In the genomic region with DNA sequence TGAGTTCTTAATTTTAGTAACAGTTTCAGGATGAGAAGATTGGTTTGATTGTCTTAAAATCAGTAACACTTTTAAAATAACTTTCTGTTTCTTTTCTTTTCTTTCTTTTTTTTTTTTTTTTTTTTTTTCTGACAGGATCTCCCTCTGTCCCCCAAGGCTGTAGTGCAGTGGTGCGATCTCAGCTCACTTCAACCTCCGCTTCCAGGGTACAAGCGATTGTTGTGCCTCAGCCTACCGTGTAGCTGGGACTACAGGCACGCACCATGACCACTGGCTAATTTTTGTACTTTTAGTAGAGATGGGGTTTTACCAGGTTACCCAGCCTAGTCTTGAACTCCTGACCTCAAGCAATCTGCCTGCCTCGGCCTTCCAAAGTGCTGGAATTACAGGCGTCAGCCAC, we compare ENCODE assay signal across 16 cellular contexts.
DNase-seq lines count a peak whose midpoint lies in the region; ATAC-seq and TF ChIP-seq lines count a peak whose summit lies in the region.
"Had no signal": no experiment of that assay in that cellular context is flagged by ENCODE, and none has a peak within 500 bp of the region (broad histone marks: within the 10 kb centered on the region; RNA-seq: fewer than 3 reads in every experiment).

No MANE protein-coding gene starts in this region.

- H3K27me3 ChIP-seq in ACC112 (ENCODE audit: insufficient read depth, low read length): no peaks in the 10 kb centered on the region
- H3K27me3 ChIP-seq: BE2C had no signal

- H3K4me3 ChIP-seq in ACC112 (ENCODE audit: low read depth, low read length) (no peak overlapping the region), GM12865 (ENCODE audit: low read depth, low read length) (no peak overlapping the region; the same call in 1 of the 2 replicates)

- H3K79me2 ChIP-seq in ACC112 (ENCODE audit: control insufficient read depth, insufficient read depth, low read length, unreplicated experiment): no peaks in the 10 kb centered on the region

- H3K36me3 ChIP-seq in ACC112 (ENCODE audit: insufficient read depth, low read length): no peaks in the 10 kb centered on the region
- H3K36me3 ChIP-seq: BE2C had no signal

- peak overlapping the region; percentile 34 for H3K27ac Mint-ChIP-seq in T-helper 2 cell treated with Interferon-gamma antibody and Interleukin-4, amounts not matched to agents 5 μg/mL and 100 μg/mL, for 36 hours
- H3K27ac Mint-ChIP-seq: CD4-positive, alpha-beta T cell; HFFc6 had no signal

- H3K36me3 Mint-ChIP-seq in T-helper 2 cell treated with Interferon-gamma antibody and Interleukin-4, amounts not matched to agents 5 μg/mL and 100 μg/mL, for 36 hours (ENCODE audit: low read depth): no peaks in the 10 kb centered on the region

- H3K4me3 Mint-ChIP-seq in T-helper 2 cell treated with Interferon-gamma antibody and Interleukin-4, amounts not matched to agents 5 μg/mL and 100 μg/mL, for 36 hours: no peak overlapping the region
- H3K4me3 Mint-ChIP-seq: CD4-positive, alpha-beta T cell; HFFc6 had no signal

- H2AFZ ChIP-seq in ACC112 (ENCODE audit: low read length, unreplicated experiment): peak overlapping the region; percentile 73

- peaks cover 6% of the 10 kb centered on the region for H3K27me3 Mint-ChIP-seq in T-helper 2 cell treated with Interferon-gamma antibody and Interleukin-4, amounts not matched to agents 5 μg/mL and 100 μg/mL, for 36 hours (ENCODE audit: low read depth)
- H3K27me3 Mint-ChIP-seq: CD4-positive, alpha-beta T cell had no signal

- H3K9me3 Mint-ChIP-seq in T-helper 2 cell treated with Interferon-gamma antibody and Interleukin-4, amounts not matched to agents 5 μg/mL and 100 μg/mL, for 36 hours: no peaks in the 10 kb centered on the region
- H3K9me3 Mint-ChIP-seq: CD4-positive, alpha-beta T cell; HFFc6 had no signal

- ATAC-seq in HG02885 (IDR thresholded peaks at IDR 0.05; ENCODE audit: poor library complexity, unreplicated experiment): peak; percentile 55
- ATAC-seq in HG02571 (IDR thresholded peaks at IDR 0.05; ENCODE audit: unreplicated experiment): no peak
- ATAC-seq in GM18870 (IDR thresholded peaks at IDR 0.05; ENCODE audit: unreplicated experiment): no peak
- ATAC-seq: HCT116 had no signal

- DNase-seq in GM12865 (ENCODE audit: low read depth) (peak; percentile 20), NCI-H774 (lab: John Stamatoyannopoulos, UW) (no peak)
- DNase-seq in T-helper 2 cell treated with Interferon-gamma antibody and Interleukin-4, amounts not matched to agents 5 μg/mL and 100 μg/mL, for 36 hours (ENCODE audit: low spot score): no peak
- DNase-seq: ACHN; BE2C; C1 segment of cervical spinal cord; Caco-2; CD4-positive, alpha-beta T cell; GOT3; H7; HFFc6 had no signal

- peaks cover 24% of the 10 kb centered on the region for H3K4me1 ChIP-seq in ACC112 (ENCODE audit: control insufficient read depth, insufficient read depth, low read length, unreplicated experiment)
- H3K4me1 ChIP-seq: BE2C, Caco-2 had no signal

- H3K4me1 Mint-ChIP-seq in T-helper 2 cell treated with Interferon-gamma antibody and Interleukin-4, amounts not matched to agents 5 μg/mL and 100 μg/mL, for 36 hours (ENCODE audit: low read depth): peaks cover 9% of the 10 kb centered on the region

- H3K27ac ChIP-seq in ACC112 (ENCODE audit: low read depth, low read length): no peak overlapping the region

- no peak for TF ChIP-seq CTCF in GM12865 (IDR thresholded peaks at IDR 0.05; ENCODE audit: insufficient read depth, low read depth, low read length, missing control alignments)
